ENCODE assay signal across 8 cellular contexts in the genomic region with DNA sequence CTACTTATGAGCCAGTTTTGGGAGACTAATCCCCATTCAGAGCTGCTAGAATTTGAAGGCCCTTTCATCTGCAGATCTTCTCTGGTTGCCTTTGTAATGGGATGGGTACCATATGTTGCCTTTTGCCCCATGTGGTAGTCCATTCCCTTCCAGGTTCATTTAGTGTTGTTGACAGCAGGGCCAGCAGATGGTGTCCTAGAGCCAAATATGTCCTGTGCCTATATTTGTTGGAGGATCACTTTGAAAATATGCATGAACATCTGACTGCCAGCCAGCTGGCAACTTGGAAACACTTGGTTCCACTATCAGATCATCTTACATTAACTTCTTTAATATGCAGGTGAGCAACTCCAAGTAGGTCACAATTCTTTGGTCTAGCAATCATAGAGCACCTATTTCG. TPM values are rescaled to one million over a fixed set of nuclear protein-coding genes. Genes with fewer than 3 reads are reported as not detected.
A peak's percentile ranks its signal among the peaks of the same experiment; 100 is the strongest.
DNase-seq lines count a peak whose midpoint lies in the region; ATAC-seq and TF ChIP-seq lines count a peak whose summit lies in the region.

No MANE protein-coding gene starts in this region.

- no peaks in the 10 kb centered on the region for H3K36me3 Mint-ChIP-seq in immature natural killer cell

- in situ Hi-C loops in astrocyte of the spinal cord (cut with HindIII; ENCODE audit: low sequenced_read_pairs) = no loop called here

- H3K9me3 Mint-ChIP-seq in immature natural killer cell = peaks cover 0 to 4% (median 0%) of the 10 kb centered on the region in 6 donors

- H3K27me3 ChIP-seq in H7 (ENCODE audit: control insufficient read depth, insufficient read depth, low read length) = no peaks in the 10 kb centered on the region

- H3K4me3 ChIP-seq in H7 (ENCODE audit: insufficient read depth, low read depth, low read length) = no peak overlapping the region
- H3K4me3 ChIP-seq in astrocyte of the spinal cord (ENCODE audit: low read depth, low read length) = no peak overlapping the region

- no peaks in the 10 kb centered on the region for H3K36me3 ChIP-seq in H7 (replicated peaks; ENCODE audit: control insufficient read depth, insufficient read depth, low read length)

- H3K4me3 Mint-ChIP-seq in immature natural killer cell = no peak overlapping the region

- TF ChIP-seq CTCF in astrocyte of the spinal cord (IDR thresholded peaks at IDR 0.05; ENCODE audit: low read depth, low read length) = peak; percentile 78

- peaks cover 0 to 7% (median 4%) of the 10 kb centered on the region in 3 donors for H3K27me3 Mint-ChIP-seq in immature natural killer cell (ENCODE audit: low read depth in 3 of 3)

- peak; percentile 34 for DNase-seq in GM04503 (ENCODE audit: low read depth)
- peak; percentile 32 for DNase-seq in H7
- peak; percentile 31 for DNase-seq in NCI-H1092 (lab: John Stamatoyannopoulos, UW)
- peak; percentile 48 for DNase-seq in SKM-1 treated with dmso at 0.1 percent for 144 hours (lab: John Stamatoyannopoulos, UW; ENCODE audit: unreplicated experiment)
- peak; percentile 77 for DNase-seq in astrocyte of the spinal cord (ENCODE audit: low read depth, low spot score)
- DNase-seq in immature natural killer cell = peak; percentile 39 to 63 (median 50)
- peak; percentile 56 to 57 for DNase-seq in stimulated activated CD4-positive, alpha-beta T cell treated with anti-CD3 and anti-CD28 coated beads, Interleukin-2, amount 100 ng/mL, for 24 hours

- no peak for ATAC-seq in HG03095 (IDR thresholded peaks at IDR 0.05; ENCODE audit: unreplicated experiment)

- peak overlapping the region in 1 of 6 donors; percentile 31 for H3K27ac Mint-ChIP-seq in immature natural killer cell

- H3K4me1 Mint-ChIP-seq in immature natural killer cell = peaks cover 2 to 17% of the 10 kb centered on the region in 2 donors

RNA-seq across cellular contexts. Expression of a gene that starts 30.4 kb away (rescaled TPM):
- not detected in 2 replicates for total RNA-seq in H7 (2014; rRNA removed; shearing (Covaris generic))
- polyA plus RNA-seq in immature natural killer cell = under 1 TPM in 1 of 3 donors, not detected in 2; 0.72 TPM
